In genomic region chr11:116043857-116044256, GRCh38 we compare ENCODE assay signal across 22 cellular contexts.
DNase-seq lines count a peak whose midpoint lies in the region; ATAC-seq, FAIRE-seq and TF ChIP-seq lines count a peak whose summit lies in the region.
"Had no signal": no experiment of that assay in that cellular context is flagged by ENCODE, and none has a peak within 500 bp of the region (broad histone marks: within the 10 kb centered on the region; RNA-seq: fewer than 3 reads in every experiment).

No MANE protein-coding gene starts in this region.

- no peak overlapping the region for H3K4ac ChIP-seq in mesendoderm (ENCODE audit: low read depth, low read length)

- no peak overlapping the region for H3K23ac ChIP-seq in mesendoderm (ENCODE audit: low read length)

- no peak overlapping the region for H2BK120ac ChIP-seq in mesendoderm (ENCODE audit: low read depth, low read length)

- H3K36me3 Mint-ChIP-seq in GM23338 (ENCODE audit: low read depth) = no peaks in the 10 kb centered on the region
- H3K36me3 Mint-ChIP-seq in activated T-cell treated with anti-CD3 and anti-CD28 coated beads, Interleukin-2, amount 50 U/mL, for 24 hours (ENCODE audit: low read depth) = no peaks in the 10 kb centered on the region
- H3K36me3 Mint-ChIP-seq: CD4-positive, CD25-positive, alpha-beta regulatory T cell; IgD-negative memory B cell had no signal

- H2AK5ac ChIP-seq in mesendoderm (ENCODE audit: low read length) = peak overlapping the region; percentile 18

- no peak overlapping the region for H3K4me3 ChIP-seq in mesendoderm (ENCODE audit: low read length)
- H3K4me3 ChIP-seq in GM23338 = no peak overlapping the region

- no peak overlapping the region for H3K9ac ChIP-seq in mesendoderm (ENCODE audit: low read length)

- DNase-seq in GM12892 (ENCODE audit: insufficient read length) = no peak
- peak; percentile 54 for DNase-seq in MV-4-11 (lab: John Stamatoyannopoulos, UW)
- peak; percentile 59 for DNase-seq in SKM-1 treated with dmso at 0.1 percent for 144 hours (lab: John Stamatoyannopoulos, UW; ENCODE audit: unreplicated experiment)
- DNase-seq in mesendoderm = no peak
- no peak for DNase-seq in GM23338 (ENCODE audit: low spot score)
- no peak for DNase-seq in stimulated activated naive CD8-positive, alpha-beta T cell treated with anti-CD3 and anti-CD28 coated beads, Interleukin-15, amount 100 ng/mL, for 72 hours
- DNase-seq in activated T-cell treated with anti-CD3 and anti-CD28 coated beads, Interleukin-2, amount 50 U/mL, for 24 hours = no peak
- DNase-seq: BE2C; CD4-positive, CD25-positive, alpha-beta regulatory T cell; DMS79; GOT3; NCI-H1048; NCI-H1417 treated with DMSO at 0.1 percent for 48 hours; NCI-H187 treated with DMSO at 0.1 percent for 48 hours; NCI-H2107; NCI-H510A; NCI-H748 treated with DMSO at 0.1 percent for 48 hours; SHP77 had no signal

- H3K9me3 Mint-ChIP-seq in GM23338 = no peaks in the 10 kb centered on the region
- no peaks in the 10 kb centered on the region for H3K9me3 Mint-ChIP-seq in stimulated activated naive CD8-positive, alpha-beta T cell treated with anti-CD3 and anti-CD28 coated beads, Interleukin-15, amount 100 ng/mL, for 72 hours
- H3K9me3 Mint-ChIP-seq in activated T-cell treated with anti-CD3 and anti-CD28 coated beads, Interleukin-2, amount 50 U/mL, for 24 hours = no peaks in the 10 kb centered on the region
- H3K9me3 Mint-ChIP-seq: IgD-negative memory B cell had no signal

- no peaks in the 10 kb centered on the region for H3K9me2 ChIP-seq in GM23338 (ENCODE audit: insufficient read depth)

- no peak overlapping the region for H2AFZ ChIP-seq in GM23338

- H3K4me1 ChIP-seq in mesendoderm (ENCODE audit: control insufficient read depth, low read depth, low read length) = peaks cover 7% of the 10 kb centered on the region
- H3K4me1 ChIP-seq in GM23338 (ENCODE audit: insufficient read depth) = no peaks in the 10 kb centered on the region; the same call in 1 of the 2 replicates
- H3K4me1 ChIP-seq: BE2C had no signal

- no peaks in the 10 kb centered on the region for H3F3A ChIP-seq in GM23338 (replicated peaks; ENCODE audit: low read depth)

- H3K79me2 ChIP-seq in mesendoderm (ENCODE audit: control insufficient read depth, insufficient read depth, low read length) = no peaks in the 10 kb centered on the region
- no peaks in the 10 kb centered on the region for H3K79me2 ChIP-seq in GM23338 (replicated peaks; ENCODE audit: insufficient read depth)

- peaks cover 5% of the 10 kb centered on the region for H3K27me3 Mint-ChIP-seq in GM23338 (ENCODE audit: insufficient read depth, low read depth, poor library complexity)
- no peaks in the 10 kb centered on the region for H3K27me3 Mint-ChIP-seq in stimulated activated naive CD8-positive, alpha-beta T cell treated with anti-CD3 and anti-CD28 coated beads, Interleukin-15, amount 100 ng/mL, for 72 hours
- no peaks in the 10 kb centered on the region for H3K27me3 Mint-ChIP-seq in activated T-cell treated with anti-CD3 and anti-CD28 coated beads, Interleukin-2, amount 50 U/mL, for 24 hours

- no peak overlapping the region for H3K18ac ChIP-seq in mesendoderm (ENCODE audit: low read length)

- no peaks in the 10 kb centered on the region for H3K27me3 ChIP-seq in mesendoderm (ENCODE audit: insufficient read depth, low read length, poor library complexity)
- H3K27me3 ChIP-seq in GM23338 (ENCODE audit: insufficient read depth) = no peaks in the 10 kb centered on the region
- H3K27me3 ChIP-seq: BE2C had no signal

- TF ChIP-seq POLR2A in GM12892 (IDR thresholded peaks at IDR 0.05; ENCODE audit: low read depth, low read length) = no peak

- peaks cover 17% of the 10 kb centered on the region for H3K4me1 Mint-ChIP-seq in GM23338
- H3K4me1 Mint-ChIP-seq in stimulated activated naive CD8-positive, alpha-beta T cell treated with anti-CD3 and anti-CD28 coated beads, Interleukin-15, amount 100 ng/mL, for 72 hours = no peaks in the 10 kb centered on the region
- H3K4me1 Mint-ChIP-seq in activated T-cell treated with anti-CD3 and anti-CD28 coated beads, Interleukin-2, amount 50 U/mL, for 24 hours (ENCODE audit: low read depth) = no peaks in the 10 kb centered on the region
- H3K4me1 Mint-ChIP-seq: IgD-negative memory B cell had no signal

- no peak overlapping the region for H4K8ac ChIP-seq in mesendoderm (ENCODE audit: low read depth, low read length)

- peak overlapping the region; percentile 47 for H3K56ac ChIP-seq in mesendoderm (ENCODE audit: low read length)

- H2BK15ac ChIP-seq in mesendoderm (replicated peaks; ENCODE audit: low read depth) = no peak overlapping the region

- WGBS in mesendoderm (ENCODE audit: extremely low coverage, insufficient coverage, low lambda C conversion rate) = no CpG with 5 or more reads among the region's 2 CpGs

- no peak overlapping the region for H3K4me2 ChIP-seq in mesendoderm (ENCODE audit: low read length)
- H3K4me2 ChIP-seq in GM23338 = no peak overlapping the region

- H3K4me3 Mint-ChIP-seq in GM23338 = no peak overlapping the region
- H3K4me3 Mint-ChIP-seq in stimulated activated naive CD8-positive, alpha-beta T cell treated with anti-CD3 and anti-CD28 coated beads, Interleukin-15, amount 100 ng/mL, for 72 hours = no peak overlapping the region
- no peak overlapping the region for H3K4me3 Mint-ChIP-seq in activated T-cell treated with anti-CD3 and anti-CD28 coated beads, Interleukin-2, amount 50 U/mL, for 24 hours
- H3K4me3 Mint-ChIP-seq: CD4-positive, CD25-positive, alpha-beta regulatory T cell; IgD-negative memory B cell had no signal

- H2BK5ac ChIP-seq in mesendoderm (ENCODE audit: low read length) = no peak overlapping the region

- no peak overlapping the region for H4K5ac ChIP-seq in mesendoderm (ENCODE audit: low read length)

- no peak overlapping the region for H3K27ac Mint-ChIP-seq in GM23338
- no peak overlapping the region for H3K27ac Mint-ChIP-seq in stimulated activated naive CD8-positive, alpha-beta T cell treated with anti-CD3 and anti-CD28 coated beads, Interleukin-15, amount 100 ng/mL, for 72 hours
- no peak overlapping the region for H3K27ac Mint-ChIP-seq in activated T-cell treated with anti-CD3 and anti-CD28 coated beads, Interleukin-2, amount 50 U/mL, for 24 hours
- H3K27ac Mint-ChIP-seq: CD4-positive, CD25-positive, alpha-beta regulatory T cell had no signal

- no peak for TF ChIP-seq CTCF in GM23338 (conservative IDR thresholded peaks at IDR 0.05; ENCODE audit: low read depth in 2 of 2)

- FAIRE-seq in GM12892 (lab: Jason Lieb, UNC) = peak; percentile 82
- FAIRE-seq: HTR-8/SVneo had no signal

- H3K36me3 ChIP-seq in mesendoderm (ENCODE audit: control insufficient read depth, insufficient read depth, low read length) (no peaks in the 10 kb centered on the region), GM23338 (ENCODE audit: insufficient read depth) (no peaks in the 10 kb centered on the region)
- H3K36me3 ChIP-seq: BE2C had no signal

- ATAC-seq in GM23338 (no peak), HG02571 (IDR thresholded peaks at IDR 0.05; ENCODE audit: unreplicated experiment) (no peak)
- ATAC-seq in stimulated activated naive CD8-positive, alpha-beta T cell treated with anti-CD3 and anti-CD28 coated beads, Interleukin-15, amount 100 ng/mL, for 72 hours = no peak
- ATAC-seq: HCT116 had no signal

- no peaks in the 10 kb centered on the region for H4K20me1 ChIP-seq in GM23338 (replicated peaks; ENCODE audit: insufficient read depth)

- no peaks in the 10 kb centered on the region for H3K79me1 ChIP-seq in mesendoderm (ENCODE audit: low read length)

- H3K27ac ChIP-seq in mesendoderm (ENCODE audit: low read depth, low read length) = no peak overlapping the region
- no peak overlapping the region for H3K27ac ChIP-seq in GM23338 (ENCODE audit: low read depth)

TF ChIP-seq in GM23338, 12 proteins besides CTCF, POLR2A, EP300 and RAD21 (continues in another document):
- TF ChIP-seq STAT1 (IDR thresholded peaks at IDR 0.05; ENCODE audit: unreplicated experiment) = no peak
- no peak for TF ChIP-seq CREB1 (CRISPR knock-in tag; IDR thresholded peaks at IDR 0.05; ENCODE audit: low read depth)

Comparison
In these comparisons a context has a peak if more than half of its experiments do, and no peak if none do; other contexts are left out.
1. DNase-seq: peak in MV-4-11 (single experiment) and SKM-1 treated with dmso at 0.1 percent for 144 hours (single experiment); none in GM12892 (single experiment), mesendoderm (single experiment), GM23338 (single experiment), stimulated activated naive CD8-positive, alpha-beta T cell treated with anti-CD3 and anti-CD28 coated beads, Interleukin-15, amount 100 ng/mL, for 72 hours (0 of 2) and activated T-cell treated with anti-CD3 and anti-CD28 coated beads, Interleukin-2, amount 50 U/mL, for 24 hours (single experiment).